Comparison of ENCODE assay signal across 16 cellular contexts in the genomic region with DNA sequence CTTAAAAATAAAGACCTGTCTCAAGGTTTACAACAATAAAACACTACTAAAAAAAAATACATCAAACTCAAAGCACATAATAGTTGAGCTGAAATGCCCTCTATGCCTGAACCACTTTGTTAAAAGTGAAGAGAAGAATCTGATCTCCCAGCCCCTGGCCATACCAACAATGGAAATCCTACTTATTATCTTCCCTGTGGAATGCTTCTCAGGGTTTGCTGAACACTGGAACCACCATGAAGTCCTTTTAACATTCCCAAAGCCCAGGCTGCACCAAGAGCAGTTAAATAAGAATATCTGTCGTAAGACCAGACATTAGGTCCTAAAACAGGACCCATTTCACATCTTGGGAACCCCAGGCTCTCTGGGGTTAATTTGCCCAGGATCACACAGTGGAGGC.
A peak's percentile ranks its signal among the peaks of the same experiment; 100 is the strongest.
DNase-seq lines count a peak whose midpoint lies in the region; ATAC-seq and TF ChIP-seq lines count a peak whose summit lies in the region.
"Had no signal": no experiment of that assay in that cellular context is flagged by ENCODE, and none has a peak within 500 bp of the region (broad histone marks: within the 10 kb centered on the region; RNA-seq: fewer than 3 reads in every experiment).

No MANE protein-coding gene starts in this region.

- 89 to 95% methylated on average over 1 of the region's 1 CpG for WGBS in endodermal cell (ENCODE audit: insufficient coverage in 1 of 2, insufficient read length in 1 of 2), 2 experiments

- H2AFZ ChIP-seq in neural progenitor cell (replicated peaks): no peak overlapping the region

- intact Hi-C loops in natural killer cell (cut with micrococcal nuclease): no loop called here

- H3K27me3 Mint-ChIP-seq in natural killer cell (ENCODE audit: low read depth in 2 of 2) (no peaks in the 10 kb centered on the region), endodermal cell (ENCODE audit: insufficient read depth) (no peaks in the 10 kb centered on the region), neural progenitor cell (ENCODE audit: insufficient read depth, low read depth) (no peaks in the 10 kb centered on the region)
- no peaks in the 10 kb centered on the region for H3K27me3 Mint-ChIP-seq in natural killer cell treated with Interleukin-12 subunit alpha and Interleukin-12 subunit beta and Interleukin-15 and Interleukin-18, amount 100 ng/mL, for 72 hours
- H3K27me3 Mint-ChIP-seq: CD8-positive, alpha-beta memory T cell had no signal

- H3F3A ChIP-seq in neural progenitor cell (ENCODE audit: low read depth): peaks cover 21% of the 10 kb centered on the region

- H3K36me3 Mint-ChIP-seq in natural killer cell (no peaks in the 10 kb centered on the region), endodermal cell (ENCODE audit: low read depth) (peaks cover 6% of the 10 kb centered on the region), neural progenitor cell (peaks cover 10% of the 10 kb centered on the region)
- H3K36me3 Mint-ChIP-seq in natural killer cell treated with Interleukin-12 subunit alpha and Interleukin-12 subunit beta and Interleukin-15 and Interleukin-18, amount 100 ng/mL, for 72 hours: peaks cover 16% of the 10 kb centered on the region

- ATAC-seq in natural killer cell (no peak), HG02870 (IDR thresholded peaks at IDR 0.05; ENCODE audit: unreplicated experiment) (no peak), GM21529 (IDR thresholded peaks at IDR 0.05; ENCODE audit: unreplicated experiment) (no peak), HG03378 (IDR thresholded peaks at IDR 0.05; ENCODE audit: unreplicated experiment) (no peak)
- ATAC-seq in natural killer cell treated with Interleukin-12 subunit alpha and Interleukin-12 subunit beta and Interleukin-15 and Interleukin-18, amount 100 ng/mL, for 72 hours: no peak

- TF ChIP-seq CTCF in natural killer cell (IDR thresholded peaks at IDR 0.05): no peak
- no peak for TF ChIP-seq CTCF in endodermal cell (conservative IDR thresholded peaks at IDR 0.05)
- TF ChIP-seq CTCF in neural progenitor cell (IDR thresholded peaks at IDR 0.05): no peak

- DNase-seq in natural killer cell (no peak), endodermal cell (no peak), neural progenitor cell (ENCODE audit: low spot score) (peak; percentile 59)
- no peak for DNase-seq in natural killer cell treated with Interleukin-12 subunit alpha and Interleukin-12 subunit beta and Interleukin-15 and Interleukin-18, amount 100 ng/mL, for 72 hours (ENCODE audit: low spot score)
- DNase-seq: 8988T; AML-193; Caco-2; CD8-positive, alpha-beta memory T cell; HCEC 1CT; HFFc6; IMR-90 had no signal

- H3K4me2 ChIP-seq in neural progenitor cell: peak overlapping the region; percentile 50
- H3K4me2 ChIP-seq: BLaER1 had no signal

- peak overlapping the region; percentile 55 for H3K27ac ChIP-seq in endodermal cell (ENCODE audit: low read depth, low read length)
- peak overlapping the region; percentile 86 for H3K27ac ChIP-seq in neural progenitor cell
- H3K27ac ChIP-seq: BLaER1, HL-60 had no signal

- H3K9me3 Mint-ChIP-seq in natural killer cell (no peaks in the 10 kb centered on the region), endodermal cell (no peaks in the 10 kb centered on the region), neural progenitor cell (no peaks in the 10 kb centered on the region)
- no peaks in the 10 kb centered on the region for H3K9me3 Mint-ChIP-seq in natural killer cell treated with Interleukin-12 subunit alpha and Interleukin-12 subunit beta and Interleukin-15 and Interleukin-18, amount 100 ng/mL, for 72 hours
- H3K9me3 Mint-ChIP-seq: CD8-positive, alpha-beta memory T cell; HFFc6 had no signal

- no peak overlapping the region for H3K9ac ChIP-seq in endodermal cell (ENCODE audit: extremely low read depth, low read length, poor library complexity, severe bottlenecking)
- no peak overlapping the region for H3K9ac ChIP-seq in neural progenitor cell
- H3K9ac ChIP-seq: BLaER1 had no signal

- H3K4me1 Mint-ChIP-seq in natural killer cell (peaks cover 13 to 42% of the 10 kb centered on the region in 2 donors), endodermal cell (peaks cover 14% of the 10 kb centered on the region), neural progenitor cell (peaks cover 16% of the 10 kb centered on the region)
- peaks cover 26 to 30% of the 10 kb centered on the region in 2 donors for H3K4me1 Mint-ChIP-seq in natural killer cell treated with Interleukin-12 subunit alpha and Interleukin-12 subunit beta and Interleukin-15 and Interleukin-18, amount 100 ng/mL, for 72 hours (ENCODE audit: low read depth in 2 of 2)
- H3K4me1 Mint-ChIP-seq: CD8-positive, alpha-beta memory T cell had no signal

- H3K27me3 ChIP-seq in endodermal cell (ENCODE audit: control insufficient read depth, insufficient read depth, low read length, poor library complexity, severe bottlenecking) (no peaks in the 10 kb centered on the region), neural progenitor cell (no peaks in the 10 kb centered on the region)
- H3K27me3 ChIP-seq: BLaER1 had no signal

- no peaks in the 10 kb centered on the region for H4K20me1 ChIP-seq in neural progenitor cell (ENCODE audit: low read depth)
- H4K20me1 ChIP-seq: BLaER1 had no signal

- no peaks in the 10 kb centered on the region for H3K79me2 ChIP-seq in neural progenitor cell (ENCODE audit: low read depth)

- no peak overlapping the region for H3K4me3 ChIP-seq in endodermal cell (ENCODE audit: low read length)
- H3K4me3 ChIP-seq in neural progenitor cell: no peak overlapping the region
- H3K4me3 ChIP-seq: BLaER1 had no signal

- H3K4me1 ChIP-seq in endodermal cell (ENCODE audit: control insufficient read depth, insufficient read depth, low read length): peaks cover 4% of the 10 kb centered on the region
- peaks cover 31% of the 10 kb centered on the region for H3K4me1 ChIP-seq in neural progenitor cell
- H3K4me1 ChIP-seq: BLaER1, Caco-2 had no signal

- peak overlapping the region; percentile 18 to 69 for H3K27ac Mint-ChIP-seq in natural killer cell
- H3K27ac Mint-ChIP-seq in natural killer cell treated with Interleukin-12 subunit alpha and Interleukin-12 subunit beta and Interleukin-15 and Interleukin-18, amount 100 ng/mL, for 72 hours: no peak overlapping the region
- H3K27ac Mint-ChIP-seq in endodermal cell: peak overlapping the region; percentile 38
- H3K27ac Mint-ChIP-seq in neural progenitor cell: peak overlapping the region; percentile 72
- H3K27ac Mint-ChIP-seq: CD8-positive, alpha-beta memory T cell; HFFc6 had no signal

- H3K36me3 ChIP-seq in endodermal cell (ENCODE audit: control insufficient read depth, insufficient read depth, low read length): no peaks in the 10 kb centered on the region
- no peaks in the 10 kb centered on the region for H3K36me3 ChIP-seq in neural progenitor cell

- H3K9me3 ChIP-seq in endodermal cell (ENCODE audit: control insufficient read depth, low read length) (no peaks in the 10 kb centered on the region), neural progenitor cell (ENCODE audit: low read depth) (no peaks in the 10 kb centered on the region)
- H3K9me3 ChIP-seq: BLaER1, Caco-2 had no signal

- no peak overlapping the region for H3K4me3 Mint-ChIP-seq in natural killer cell
- H3K4me3 Mint-ChIP-seq in natural killer cell treated with Interleukin-12 subunit alpha and Interleukin-12 subunit beta and Interleukin-15 and Interleukin-18, amount 100 ng/mL, for 72 hours: no peak overlapping the region
- no peak overlapping the region for H3K4me3 Mint-ChIP-seq in endodermal cell
- H3K4me3 Mint-ChIP-seq in neural progenitor cell: no peak overlapping the region
- H3K4me3 Mint-ChIP-seq: CD8-positive, alpha-beta memory T cell; HFFc6 had no signal

Comparison
In these comparisons a context has a peak if more than half of its experiments do, and no peak if none do; other contexts are left out.
1. H3K27ac Mint-ChIP-seq: peak in natural killer cell (2 of 2), endodermal cell (single experiment) and neural progenitor cell (single experiment); none in natural killer cell treated with Interleukin-12 subunit alpha and Interleukin-12 subunit beta and Interleukin-15 and Interleukin-18, amount 100 ng/mL, for 72 hours (0 of 2).